In the genomic region with DNA sequence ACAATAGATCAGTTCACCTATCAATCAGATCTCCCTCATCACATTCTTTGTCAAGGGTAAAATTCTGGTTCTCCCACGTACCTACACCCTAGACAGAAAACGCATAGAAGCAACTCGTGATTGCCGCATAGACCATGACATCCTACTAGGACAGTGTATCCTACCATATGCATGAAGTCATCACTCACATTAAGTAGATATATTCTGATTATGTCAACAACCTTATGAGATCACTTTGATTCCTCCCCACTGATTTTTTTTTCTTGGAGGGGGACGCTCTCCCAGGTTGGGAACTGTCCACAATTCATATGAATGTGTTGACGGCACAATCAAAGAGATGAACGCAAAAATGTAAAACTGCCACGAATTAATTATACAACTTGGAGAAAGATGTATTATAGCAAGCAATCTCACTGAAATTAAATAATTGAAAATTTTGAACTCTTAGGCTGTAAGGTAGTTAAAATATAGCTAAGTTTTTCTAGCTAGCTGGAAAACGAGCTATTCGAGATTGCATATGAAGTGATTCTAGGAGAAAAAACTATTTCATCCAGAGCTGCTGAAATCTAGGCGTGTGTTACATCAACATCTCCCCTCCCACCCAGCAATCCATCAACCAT, we compare ENCODE assay signal across 10 cellular contexts.
A peak's percentile ranks its signal among the peaks of the same experiment; 100 is the strongest.
DNase-seq lines count a peak whose midpoint lies in the region; ATAC-seq and TF ChIP-seq lines count a peak whose summit lies in the region.
"Had no signal": no experiment of that assay in that cellular context is flagged by ENCODE, and none has a peak within 500 bp of the region (broad histone marks: within the 10 kb centered on the region; RNA-seq: fewer than 3 reads in every experiment).

No MANE protein-coding gene starts in this region.

- no peaks in the 10 kb centered on the region for H4K20me1 ChIP-seq in H9 (ENCODE audit: control insufficient read depth, insufficient read depth, insufficient read length)

- no peak for TF ChIP-seq CTCF in H9 (conservative IDR thresholded peaks at IDR 0.05)
- no peak for TF ChIP-seq CTCF in fibroblast of the aortic adventitia (IDR thresholded peaks at IDR 0.05; ENCODE audit: insufficient read depth, low read length)
- no peak for TF ChIP-seq CTCF in psoas muscle (IDR thresholded peaks at IDR 0.05)
- TF ChIP-seq CTCF in sigmoid colon (IDR thresholded peaks at IDR 0.05) = no peak

- H3K27me3 Mint-ChIP-seq in H9 (ENCODE audit: low read depth) = peaks cover 6% of the 10 kb centered on the region
- H3K27me3 Mint-ChIP-seq in activated CD4-positive, alpha-beta memory T cell treated with anti-CD3 and anti-CD28 coated beads, Interleukin-2, amount 10 ng/mL, durations not matched to agents 7 days and 5 days = peaks cover 43% of the 10 kb centered on the region

- H2BK12ac ChIP-seq in H9 (ENCODE audit: insufficient read length, low read depth, low read length) = no peak overlapping the region

- H3K36me3 Mint-ChIP-seq in H9 (ENCODE audit: insufficient read depth in 1 of 3, low read depth in 3 of 3) = peaks cover 0 to 4% (median 2%) of the 10 kb centered on the region in 3 experiments; a peak in 2 of 7 replicates
- no peaks in the 10 kb centered on the region for H3K36me3 Mint-ChIP-seq in activated CD4-positive, alpha-beta memory T cell treated with anti-CD3 and anti-CD28 coated beads, Interleukin-2, amount 10 ng/mL, durations not matched to agents 7 days and 5 days (ENCODE audit: low read depth)

- no peak overlapping the region for H4K91ac ChIP-seq in H9 (ENCODE audit: insufficient read length, low read depth, low read length)

- H2BK120ac ChIP-seq in H9 (ENCODE audit: low read depth, low read length, poor library complexity, severe bottlenecking) = no peak overlapping the region

- no peak overlapping the region for H4K5ac ChIP-seq in H9 (ENCODE audit: insufficient read length, low read depth, low read length)

- no peak for TF ChIP-seq EP300 in sigmoid colon (IDR thresholded peaks at IDR 0.05)

- no peak for DNase-seq in H9
- DNase-seq in activated CD4-positive, alpha-beta memory T cell treated with anti-CD3 and anti-CD28 coated beads, Interleukin-2, amount 10 ng/mL, durations not matched to agents 7 days and 5 days = no peak
- DNase-seq in fibroblast of the aortic adventitia (ENCODE audit: low read depth) = no peak
- DNase-seq in psoas muscle = no peak
- DNase-seq in sigmoid colon = no peak
- DNase-seq in Ammon's horn (ENCODE audit: low spot score) = no peak
- DNase-seq in A172 (ENCODE audit: low spot score) = no peak
- no peak for DNase-seq in Right ventricle myocardium inferior (ENCODE audit: missing footprints)
- DNase-seq: activated CD4-positive, alpha-beta T cell treated with anti-CD3 and anti-CD28 coated beads for 4 hours; NCI-H1417 treated with DMSO at 0.1 percent for 48 hours had no signal

- H3K9me3 ChIP-seq in H9 (ENCODE audit: control insufficient read depth, low read depth, low read length) (no peaks in the 10 kb centered on the region), psoas muscle (no peaks in the 10 kb centered on the region), sigmoid colon (no peaks in the 10 kb centered on the region)

- H3K27me3 ChIP-seq in H9 (ENCODE audit: insufficient read depth, low read length) (no peaks in the 10 kb centered on the region; the same call in 1 of the 2 replicates), psoas muscle (ENCODE audit: insufficient read depth in 3 of 3, low read length in 2 of 3) (no peaks in the 10 kb centered on the region), sigmoid colon (no peaks in the 10 kb centered on the region)

- H3K36me3 ChIP-seq in psoas muscle (ENCODE audit: insufficient read depth in 1 of 2, low read depth in 1 of 2) (no peaks in the 10 kb centered on the region), sigmoid colon (no peaks in the 10 kb centered on the region)

- no peak overlapping the region for H3K4ac ChIP-seq in H9 (ENCODE audit: low read depth, low read length)

- H3K4me3 Mint-ChIP-seq in H9 = peak overlapping the region; percentile 89 to 94
- H3K4me3 Mint-ChIP-seq in activated CD4-positive, alpha-beta memory T cell treated with anti-CD3 and anti-CD28 coated beads, Interleukin-2, amount 10 ng/mL, durations not matched to agents 7 days and 5 days = peak overlapping the region; percentile 68

- no peak overlapping the region for H3K27ac Mint-ChIP-seq in H9
- no peak overlapping the region for H3K27ac Mint-ChIP-seq in activated CD4-positive, alpha-beta memory T cell treated with anti-CD3 and anti-CD28 coated beads, Interleukin-2, amount 10 ng/mL, durations not matched to agents 7 days and 5 days

- H3K27ac ChIP-seq in H9 (ENCODE audit: insufficient read length, low read depth, low read length) (no peak overlapping the region), psoas muscle (no peak overlapping the region), sigmoid colon (no peak overlapping the region)

- peaks cover 4% of the 10 kb centered on the region; the same call in 1 of the 2 replicates for H3K79me2 ChIP-seq in H9 (ENCODE audit: insufficient read depth, low read length)

- H3K4me3 ChIP-seq in fibroblast of the aortic adventitia (ENCODE audit: low read depth, low read length) (peak overlapping the region; percentile 76), psoas muscle (peak overlapping the region; percentile 78), sigmoid colon (peak overlapping the region in 2 of 4 donors; percentile 58 to 77)

- H3K56ac ChIP-seq in H9 (ENCODE audit: insufficient read length, low read depth, low read length) = no peak overlapping the region

- H2BK20ac ChIP-seq in H9 (ENCODE audit: low read depth, low read length, poor library complexity, severe bottlenecking) = no peak overlapping the region

- intact Hi-C loops in psoas muscle (cut with DNase I) = loop anchor here (5.0 kb wide), 2 partner anchors 76 to 99 kb away; no protein-coding TSS in a partner anchor
- intact Hi-C loops in sigmoid colon (cut with DNase I) = no loop called here
- intact Hi-C loops in Right ventricle myocardium inferior (cut with DNase I) = loop anchor here (5.0 kb wide), 1 partner anchor 104 kb away; no protein-coding TSS in a partner anchor

- H2AFZ ChIP-seq in H9 (ENCODE audit: low read length) = no peak overlapping the region

- ATAC-seq in psoas muscle (no peak), Right ventricle myocardium inferior (no peak)

- no peak overlapping the region for H3K14ac ChIP-seq in H9 (ENCODE audit: insufficient read depth, low read length)

- no peak overlapping the region for H4K8ac ChIP-seq in H9 (replicated peaks; ENCODE audit: insufficient read length, low read depth, low read length)

- CTCF ChIA-PET in activated CD4-positive, alpha-beta memory T cell treated with anti-CD3 and anti-CD28 coated beads, Interleukin-2, amount 10 ng/mL, durations not matched to agents 7 days and 5 days (lab: Charles Lee) = interaction anchor here (0.6 to 2.6 kb wide), 7 partner anchors 12 to 674 kb away, joined by 3 to 11 read pairs (median 6); partner anchors contain the start of gene CCDC28A

- H3K4me1 Mint-ChIP-seq in H9 = peaks cover 14 to 26% of the 10 kb centered on the region in 2 experiments
- peaks cover 10% of the 10 kb centered on the region for H3K4me1 Mint-ChIP-seq in activated CD4-positive, alpha-beta memory T cell treated with anti-CD3 and anti-CD28 coated beads, Interleukin-2, amount 10 ng/mL, durations not matched to agents 7 days and 5 days

- H3K23me2 ChIP-seq in H9 (ENCODE audit: insufficient read length, low read depth, low read length, poor library complexity, severe bottlenecking) = peaks cover 12% of the 10 kb centered on the region

- no peaks in the 10 kb centered on the region for H3K9me3 Mint-ChIP-seq in H9
- H3K9me3 Mint-ChIP-seq in activated CD4-positive, alpha-beta memory T cell treated with anti-CD3 and anti-CD28 coated beads, Interleukin-2, amount 10 ng/mL, durations not matched to agents 7 days and 5 days = no peaks in the 10 kb centered on the region

- POLR2A ChIA-PET in activated CD4-positive, alpha-beta memory T cell treated with anti-CD3 and anti-CD28 coated beads, Interleukin-2, amount 10 ng/mL, durations not matched to agents 7 days and 5 days (lab: Charles Lee) = interaction anchor here (2.0 kb wide), 1 partner anchor 26 kb away, joined by 4 read pairs; no protein-coding TSS in a partner anchor

- no peak for TF ChIP-seq POLR2A in sigmoid colon (IDR thresholded peaks at IDR 0.05)

- H3K4me2 ChIP-seq in H9 (ENCODE audit: insufficient read depth, insufficient read length, low read length) = peak overlapping the region; percentile 97

- no peak overlapping the region for H3K18ac ChIP-seq in H9 (ENCODE audit: insufficient read length, low read depth, low read length)

- H3K23ac ChIP-seq in H9 (ENCODE audit: insufficient read length, low read depth, low read length) = no peak overlapping the region

- H2BK15ac ChIP-seq in H9 (ENCODE audit: low read depth, low read length) = no peak overlapping the region

- H3K79me1 ChIP-seq in H9 (ENCODE audit: insufficient read depth, low read depth, low read length, poor library complexity, severe bottlenecking) = peaks cover 5% of the 10 kb centered on the region

- peak overlapping the region; percentile 62 for H3K9ac ChIP-seq in H9 (ENCODE audit: extremely low read depth, insufficient read length, low read length)

- no peak overlapping the region for H2AK5ac ChIP-seq in H9 (ENCODE audit: insufficient read length, low read length)

- no peaks in the 10 kb centered on the region; the same call in 1 of the 2 replicates for H3K4me1 ChIP-seq in H9 (ENCODE audit: insufficient read depth, low read length)
- no peaks in the 10 kb centered on the region for H3K4me1 ChIP-seq in psoas muscle
- H3K4me1 ChIP-seq in sigmoid colon = peaks cover 0 to 14% (median 7%) of the 10 kb centered on the region in 4 donors

- WGBS in H9 (ENCODE audit: extremely low coverage, insufficient read length, low lambda C conversion rate) = no CpG with 5 or more reads among the region's 11 CpGs
- WGBS in psoas muscle, 3 donors = 74 to 82% (median 78%) methylated on average over 11 of the region's 11 CpGs
- 73 to 74% methylated on average over 11 of the region's 11 CpGs for WGBS in sigmoid colon, 2 donors

- no peak overlapping the region for H2BK5ac ChIP-seq in H9 (ENCODE audit: insufficient read length, low read length)

- H3T11ph ChIP-seq in H9 (ENCODE audit: low read length) = no peak overlapping the region
